8 cellular contexts compared by ENCODE assay signal in genomic region chr6:27518881-27519795, GRCh38. TPM values are rescaled to one million over a fixed set of nuclear protein-coding genes. Genes with fewer than 3 reads are reported as not detected.
A peak's percentile ranks its signal among the peaks of the same experiment; 100 is the strongest.
DNase-seq lines count a peak whose midpoint lies in the region; ATAC-seq and TF ChIP-seq lines count a peak whose summit lies in the region.

No MANE protein-coding gene starts in this region.

- H2BK120ac ChIP-seq in mesenchymal stem cell (ENCODE audit: low read depth, low read length): no peak overlapping the region

- H3K27ac Mint-ChIP-seq in activated CD8-positive, alpha-beta T cell treated with anti-CD3 and anti-CD28 coated beads for 36 hours: peak overlapping the region; percentile 87

- no peak overlapping the region for H2AK5ac ChIP-seq in mesenchymal stem cell (ENCODE audit: low read length, severe bottlenecking)

- H3K4me2 ChIP-seq in mesenchymal stem cell (ENCODE audit: low read length, poor library complexity, severe bottlenecking): peak overlapping the region; percentile 62

- H3K9me3 ChIP-seq in endocrine pancreas (ENCODE audit: control insufficient read depth, low read length) (no peaks in the 10 kb centered on the region), mesenchymal stem cell (ENCODE audit: control insufficient read depth, low read length) (no peaks in the 10 kb centered on the region)

- WGBS in mesenchymal stem cell: under 1% methylated on average over 42 of the region's 42 CpGs

- intact Hi-C loops in activated CD8-positive, alpha-beta T cell treated with anti-CD3 and anti-CD28 coated beads for 36 hours (cut with micrococcal nuclease): loop anchor here (2.0 kb wide), 2 partner anchors 90 to 234 kb away; no protein-coding TSS in a partner anchor

- H3K79me1 ChIP-seq in mesenchymal stem cell (replicated peaks; ENCODE audit: low read length, poor library complexity, severe bottlenecking): no peaks in the 10 kb centered on the region

- peak overlapping the region; percentile 83 for H2AFZ ChIP-seq in mesenchymal stem cell (ENCODE audit: low read depth, low read length)

- no peaks in the 10 kb centered on the region for H3K4me1 ChIP-seq in endocrine pancreas (ENCODE audit: control insufficient read depth, insufficient read depth, low read length)
- H3K4me1 ChIP-seq in mesenchymal stem cell (ENCODE audit: control insufficient read depth, insufficient read depth, low read depth, low read length): peaks cover 5% of the 10 kb centered on the region

- peak overlapping the region; percentile 68 to 89 for H3K18ac ChIP-seq in mesenchymal stem cell (ENCODE audit: low read depth in 1 of 2, low read length in 2 of 2)

- peaks cover 20% of the 10 kb centered on the region for H3K27me3 Mint-ChIP-seq in activated CD8-positive, alpha-beta T cell treated with anti-CD3 and anti-CD28 coated beads for 36 hours

- peak; percentile 69 for ATAC-seq in GM18909 (IDR thresholded peaks at IDR 0.05; ENCODE audit: poor library complexity, unreplicated experiment)
- ATAC-seq in HG03442 (IDR thresholded peaks at IDR 0.05; ENCODE audit: unreplicated experiment): peak; percentile 57
- ATAC-seq in activated CD8-positive, alpha-beta T cell treated with anti-CD3 and anti-CD28 coated beads for 36 hours: peak; percentile 77

- H2BK15ac ChIP-seq in mesenchymal stem cell (ENCODE audit: low read depth, poor library complexity, severe bottlenecking): peak overlapping the region; percentile 95

- peak overlapping the region; percentile 87 for H3K4me3 Mint-ChIP-seq in activated CD8-positive, alpha-beta T cell treated with anti-CD3 and anti-CD28 coated beads for 36 hours

- no peak overlapping the region for H2BK5ac ChIP-seq in mesenchymal stem cell (ENCODE audit: low read depth, low read length, poor library complexity, severe bottlenecking)

- H3K36me3 ChIP-seq in endocrine pancreas (ENCODE audit: control insufficient read depth, insufficient read depth, low read length): no peaks in the 10 kb centered on the region
- no peaks in the 10 kb centered on the region for H3K36me3 ChIP-seq in mesenchymal stem cell (ENCODE audit: control insufficient read depth in 1 of 2, insufficient read depth in 2 of 2, low read depth in 1 of 2, low read length in 2 of 2)

- peak; percentile 76 for DNase-seq in AG20443 (ENCODE audit: low spot score)
- DNase-seq in NCI-H748 treated with DMSO at 0.1 percent for 48 hours (lab: John Stamatoyannopoulos, UW): peak; percentile 89
- peak; percentile 80 for DNase-seq in activated CD8-positive, alpha-beta T cell treated with anti-CD3 and anti-CD28 coated beads for 36 hours
- peak; percentile 93 for DNase-seq in mesenchymal stem cell
- DNase-seq in stimulated activated CD8-positive, alpha-beta memory T cell treated with anti-CD3 and anti-CD28 coated beads, Interleukin-15, amount 100 ng/mL, for 1 hour (ENCODE audit: low read depth): peak; percentile 27

- peak overlapping the region in 1 of 2 experiments; percentile 0 for H3K4ac ChIP-seq in mesenchymal stem cell (ENCODE audit: low read depth in 1 of 2, low read length in 2 of 2)

- H4K8ac ChIP-seq in mesenchymal stem cell (ENCODE audit: low read length): peak overlapping the region; percentile 29

- no peak overlapping the region for H3K14ac ChIP-seq in mesenchymal stem cell (ENCODE audit: low read length in 2 of 2)

- no peaks in the 10 kb centered on the region for H3K36me3 Mint-ChIP-seq in activated CD8-positive, alpha-beta T cell treated with anti-CD3 and anti-CD28 coated beads for 36 hours (ENCODE audit: low read depth)

- H2BK12ac ChIP-seq in mesenchymal stem cell (ENCODE audit: low read length in 2 of 2): peak overlapping the region in 1 of 2 experiments; percentile 11

- H3K27me3 ChIP-seq in endocrine pancreas (ENCODE audit: control insufficient read depth, insufficient read depth, low read length): peaks cover 9% of the 10 kb centered on the region
- H3K27me3 ChIP-seq in mesenchymal stem cell (ENCODE audit: control insufficient read depth in 1 of 2, insufficient read depth in 1 of 2, low read length in 2 of 2): peaks cover 28 to 36% of the 10 kb centered on the region in 2 experiments

- H3K9ac ChIP-seq in endocrine pancreas (ENCODE audit: control insufficient read depth, insufficient read depth, low read length): peak overlapping the region; percentile 45
- peak overlapping the region; percentile 92 for H3K9ac ChIP-seq in mesenchymal stem cell (ENCODE audit: low read length)

- peaks cover 19% of the 10 kb centered on the region for H3K4me1 Mint-ChIP-seq in activated CD8-positive, alpha-beta T cell treated with anti-CD3 and anti-CD28 coated beads for 36 hours (ENCODE audit: low read depth)

- POLR2A ChIA-PET in activated CD8-positive, alpha-beta T cell treated with anti-CD3 and anti-CD28 coated beads for 36 hours (lab: Charles Lee): interaction anchor here (0.7 to 1.0 kb wide), 2 partner anchors 15 to 363 kb away, joined by 3 to 6 read pairs; no protein-coding TSS in a partner anchor

- H3K4me3 ChIP-seq in endocrine pancreas (ENCODE audit: control insufficient read depth, insufficient read depth, low read length) (peak overlapping the region; percentile 91), mesenchymal stem cell (ENCODE audit: insufficient read depth in 1 of 2, low read depth in 1 of 2, low read length in 2 of 2) (peak overlapping the region; percentile 77 to 87)

- peak overlapping the region; percentile 76 for H3K27ac ChIP-seq in mesenchymal stem cell (ENCODE audit: low read length, poor library complexity, severe bottlenecking)

- peak; percentile 88 for TF ChIP-seq CTCF in activated CD8-positive, alpha-beta T cell treated with anti-CD3 and anti-CD28 coated beads for 36 hours (IDR thresholded peaks at IDR 0.05)

- CTCF ChIA-PET in activated CD8-positive, alpha-beta T cell treated with anti-CD3 and anti-CD28 coated beads for 36 hours (lab: Charles Lee): interaction anchor here (0.6 to 3.8 kb wide), 19 partner anchors 9 to 481 kb away, joined by 3 to 49 read pairs (median 4); no protein-coding TSS in a partner anchor

- H3K23ac ChIP-seq in mesenchymal stem cell (ENCODE audit: low read length in 2 of 2): peak overlapping the region in 1 of 2 experiments; percentile 64

- no peak overlapping the region for H4K91ac ChIP-seq in mesenchymal stem cell (ENCODE audit: low read length)

- H3K9me3 Mint-ChIP-seq in activated CD8-positive, alpha-beta T cell treated with anti-CD3 and anti-CD28 coated beads for 36 hours: no peaks in the 10 kb centered on the region

RNA-seq across cellular contexts. Expression of gene ZNF184, which starts 46.2 kb away (rescaled TPM):
- total RNA-seq in activated CD8-positive, alpha-beta T cell treated with anti-CD3 and anti-CD28 coated beads for 36 hours: 10 to 100 TPM; 10.4 to 11.5 TPM
- polyA plus RNA-seq in mesenchymal stem cell (2013, experiment 1 of 2): 5.0 TPM
- 5.2 TPM for polyA plus RNA-seq in mesenchymal stem cell (2013, experiment 2 of 2)

Comparison
In these comparisons a context has a peak if more than half of its experiments do, and no peak if none do; other contexts are left out.
1. Peak in every context shown above with its lines: DNase-seq, ATAC-seq, H3K4me3 ChIP-seq and H3K27ac ChIP-seq.
2. DNase-seq: peak in every context shown above with its lines; median percentile 93 in mesenchymal stem cell; 89 in NCI-H748 treated with DMSO at 0.1 percent for 48 hours; 80 in activated CD8-positive, alpha-beta T cell treated with anti-CD3 and anti-CD28 coated beads for 36 hours; 76 in AG20443; 27 in stimulated activated CD8-positive, alpha-beta memory T cell treated with anti-CD3 and anti-CD28 coated beads, Interleukin-15, amount 100 ng/mL, for 1 hour.